9 cellular contexts compared by ENCODE assay signal in the genomic region with DNA sequence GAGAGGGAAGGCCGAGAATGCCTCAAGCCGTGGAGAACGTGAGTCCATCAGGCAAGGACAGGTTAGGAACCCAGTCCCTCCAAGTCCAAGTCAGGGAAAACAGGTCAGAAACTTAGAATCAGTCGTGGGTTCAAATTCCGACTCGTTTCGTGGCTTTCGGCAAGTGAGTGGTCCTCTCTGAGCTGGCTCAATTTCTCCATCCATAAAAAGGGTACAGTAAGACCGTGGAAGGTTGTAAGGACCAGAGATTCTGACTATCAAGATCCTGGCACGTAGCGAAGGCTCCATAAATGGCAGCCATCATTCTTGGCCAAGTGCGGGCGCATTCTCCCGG. TPM values are rescaled to one million over a fixed set of nuclear protein-coding genes. Genes with fewer than 3 reads are reported as not detected.
DNase-seq lines count a peak whose midpoint lies in the region; ATAC-seq, FAIRE-seq and TF ChIP-seq lines count a peak whose summit lies in the region.
"Had no signal": no experiment of that assay in that cellular context is flagged by ENCODE, and none has a peak within 500 bp of the region (broad histone marks: within the 10 kb centered on the region; RNA-seq: fewer than 3 reads in every experiment).

No MANE protein-coding gene starts in this region.

- no peak for FAIRE-seq in A549 (lab: Jason Lieb, UNC)
- FAIRE-seq: G401.6 had no signal

- TF ChIP-seq EP300 in A549 (IDR thresholded peaks at IDR 0.05): no peak

- H3K27ac ChIP-seq in A549 (peak overlapping the region; percentile 60 to 81; a peak in 5 of 6 replicates), HL-60 (replicated peaks) (no peak overlapping the region), muscle layer of duodenum (ENCODE audit: low read length) (no peak overlapping the region)

- POLR2A ChIA-PET in A549 (lab: Yijun Ruan, JAX): interaction anchor here (1.1 kb wide), 1 partner anchor 321 kb away, joined by 8 read pairs; the partner anchor contains the start of gene SIAH2

- no peak for TF ChIP-seq RAD21 in A549 (conservative IDR thresholded peaks at IDR 0.05 in 1 of 2, IDR thresholded peaks at IDR 0.05 in 1 of 2)

- H3K4me2 ChIP-seq in A549: peak overlapping the region; percentile 87

- H3K4me3 ChIP-seq in A549 (peak overlapping the region; percentile 70), HL-60 (replicated peaks; ENCODE audit: insufficient read depth, low read length) (peak overlapping the region; percentile 60), cardiac fibroblast (replicated peaks in 1 of 2; ENCODE audit: low read depth in 2 of 2, low read length in 2 of 2) (peak overlapping the region; percentile 46), muscle layer of duodenum (ENCODE audit: low read depth in 1 of 2, low read length in 2 of 2) (peak overlapping the region; percentile 60 to 94)

- CTCF ChIA-PET in A549 (lab: Yijun Ruan, JAX): interaction anchor here (1.0 to 3.0 kb wide), 7 partner anchors 9 to 297 kb away, joined by 3 to 12 read pairs (median 5); no protein-coding TSS in a partner anchor

- H3K9me3 ChIP-seq in A549 (no peaks in the 10 kb centered on the region), muscle layer of duodenum (ENCODE audit: control insufficient read depth in 1 of 2, low read length in 2 of 2) (no peaks in the 10 kb centered on the region)

- H3K27me3 ChIP-seq in HL-60 (ENCODE audit: insufficient read depth, poor library complexity, severe bottlenecking) (peaks cover 51% of the 10 kb centered on the region), muscle layer of duodenum (ENCODE audit: low read depth, low read length) (peaks cover 13% of the 10 kb centered on the region)

- no peaks in the 10 kb centered on the region for H3K36me3 ChIP-seq in muscle layer of duodenum (ENCODE audit: control insufficient read depth in 1 of 2, insufficient read depth in 2 of 2, low read length in 2 of 2)

- TF ChIP-seq POLR2A in A549 (IDR thresholded peaks at IDR 0.05; ENCODE audit: low read length) (no peak), GM18505 (IDR thresholded peaks at IDR 0.05; ENCODE audit: borderline replicate concordance, extremely low read depth, insufficient read depth, insufficient read length) (no peak)

- TF ChIP-seq CTCF in A549 (IDR thresholded peaks at IDR 0.05) (no peak), HL-60 (IDR thresholded peaks at IDR 0.05; ENCODE audit: insufficient read depth, low read length) (no peak), cardiac fibroblast (IDR thresholded peaks at IDR 0.05; ENCODE audit: low read depth, low read length) (no peak)

- H3K4me1 ChIP-seq in A549: no peaks in the 10 kb centered on the region
- peaks cover 0 to 21% of the 10 kb centered on the region in 2 donors for H3K4me1 ChIP-seq in muscle layer of duodenum (ENCODE audit: control insufficient read depth in 1 of 2, insufficient read depth in 2 of 2, low read length in 2 of 2)

- 58% methylated on average over 14 of the region's 14 CpGs for WGBS in A549 (ENCODE audit: missing lambda C conversion rate)

- DNase-seq in A549 (ENCODE audit: low read depth in 1 of 2, low spot score in 1 of 2) (no peak), HL-60 (ENCODE audit: low read depth in 1 of 2, low spot score in 1 of 2) (no peak), cardiac fibroblast (ENCODE audit: low read depth in 2 of 2) (no peak), AG20443 (ENCODE audit: low spot score) (no peak)
- DNase-seq in activated CD4-positive, CD25-positive, alpha-beta regulatory T cell treated with anti-CD3 and anti-CD28 coated beads, Interleukin-2, amount 50 U/mL, for 72 hours: no peak

- ATAC-seq in A549 (no peak; a peak in 1 of 6 replicates), HG03354 (IDR thresholded peaks at IDR 0.05; ENCODE audit: poor library complexity, severe bottlenecking, unreplicated experiment) (no peak), GM18505 (IDR thresholded peaks at IDR 0.05; ENCODE audit: unreplicated experiment) (no peak)

TF ChIP-seq in A549, 52 proteins besides CTCF, POLR2A, EP300 and RAD21:
- TF ChIP-seq BHLHE40 (IDR thresholded peaks at IDR 0.05; ENCODE audit: low read depth, low read length) (no peak), HEYL (CRISPR knock-in tag; IDR thresholded peaks at IDR 0.05) (no peak), HMGXB4 (CRISPR knock-in tag; IDR thresholded peaks at IDR 0.05; ENCODE audit: borderline replicate concordance) (no peak), RCOR1 (IDR thresholded peaks at IDR 0.05; ENCODE audit: low read depth, low read length) (no peak), ESRRA (IDR thresholded peaks at IDR 0.05; ENCODE audit: borderline replicate concordance, low read length) (no peak), TP53 (CRISPR knock-in tag; IDR thresholded peaks at IDR 0.05) (no peak), EHF (CRISPR knock-in tag; IDR thresholded peaks at IDR 0.05) (no peak), NPAS2 (CRISPR knock-in tag; IDR thresholded peaks at IDR 0.05; ENCODE audit: borderline replicate concordance) (no peak), JUN (IDR thresholded peaks at IDR 0.05) (no peak), FOXS1 (CRISPR knock-in tag; IDR thresholded peaks at IDR 0.05) (no peak), KDM1A (IDR thresholded peaks at IDR 0.05; ENCODE audit: low read depth) (no peak), MAZ (IDR thresholded peaks at IDR 0.05; ENCODE audit: borderline replicate concordance, low read depth, low read length) (no peak), CHD2 (IDR thresholded peaks at IDR 0.05; ENCODE audit: low read length, partially characterized antibody) (no peak), RARB (CRISPR knock-in tag; IDR thresholded peaks at IDR 0.05) (no peak), CBX8 (IDR thresholded peaks at IDR 0.05) (no peak), HES2 (IDR thresholded peaks at IDR 0.05) (no peak)
- TF ChIP-seq, protein P1, sequence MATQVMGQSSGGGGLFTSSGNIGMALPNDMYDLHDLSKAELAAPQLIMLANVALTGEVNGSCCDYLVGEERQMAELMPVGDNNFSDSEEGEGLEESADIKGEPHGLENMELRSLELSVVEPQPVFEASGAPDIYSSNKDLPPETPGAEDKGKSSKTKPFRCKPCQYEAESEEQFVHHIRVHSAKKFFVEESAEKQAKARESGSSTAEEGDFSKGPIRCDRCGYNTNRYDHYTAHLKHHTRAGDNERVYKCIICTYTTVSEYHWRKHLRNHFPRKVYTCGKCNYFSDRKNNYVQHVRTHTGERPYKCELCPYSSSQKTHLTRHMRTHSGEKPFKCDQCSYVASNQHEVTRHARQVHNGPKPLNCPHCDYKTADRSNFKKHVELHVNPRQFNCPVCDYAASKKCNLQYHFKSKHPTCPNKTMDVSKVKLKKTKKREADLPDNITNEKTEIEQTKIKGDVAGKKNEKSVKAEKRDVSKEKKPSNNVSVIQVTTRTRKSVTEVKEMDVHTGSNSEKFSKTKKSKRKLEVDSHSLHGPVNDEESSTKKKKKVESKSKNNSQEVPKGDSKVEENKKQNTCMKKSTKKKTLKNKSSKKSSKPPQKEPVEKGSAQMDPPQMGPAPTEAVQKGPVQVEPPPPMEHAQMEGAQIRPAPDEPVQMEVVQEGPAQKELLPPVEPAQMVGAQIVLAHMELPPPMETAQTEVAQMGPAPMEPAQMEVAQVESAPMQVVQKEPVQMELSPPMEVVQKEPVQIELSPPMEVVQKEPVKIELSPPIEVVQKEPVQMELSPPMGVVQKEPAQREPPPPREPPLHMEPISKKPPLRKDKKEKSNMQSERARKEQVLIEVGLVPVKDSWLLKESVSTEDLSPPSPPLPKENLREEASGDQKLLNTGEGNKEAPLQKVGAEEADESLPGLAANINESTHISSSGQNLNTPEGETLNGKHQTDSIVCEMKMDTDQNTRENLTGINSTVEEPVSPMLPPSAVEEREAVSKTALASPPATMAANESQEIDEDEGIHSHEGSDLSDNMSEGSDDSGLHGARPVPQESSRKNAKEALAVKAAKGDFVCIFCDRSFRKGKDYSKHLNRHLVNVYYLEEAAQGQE (IDR thresholded peaks at IDR 0.05): no peak
- TF ChIP-seq, protein P2, sequence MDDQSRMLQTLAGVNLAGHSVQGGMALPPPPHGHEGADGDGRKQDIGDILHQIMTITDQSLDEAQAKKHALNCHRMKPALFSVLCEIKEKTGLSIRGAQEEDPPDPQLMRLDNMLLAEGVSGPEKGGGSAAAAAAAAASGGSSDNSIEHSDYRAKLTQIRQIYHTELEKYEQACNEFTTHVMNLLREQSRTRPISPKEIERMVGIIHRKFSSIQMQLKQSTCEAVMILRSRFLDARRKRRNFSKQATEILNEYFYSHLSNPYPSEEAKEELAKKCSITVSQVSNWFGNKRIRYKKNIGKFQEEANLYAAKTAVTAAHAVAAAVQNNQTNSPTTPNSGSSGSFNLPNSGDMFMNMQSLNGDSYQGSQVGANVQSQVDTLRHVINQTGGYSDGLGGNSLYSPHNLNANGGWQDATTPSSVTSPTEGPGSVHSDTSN (IDR thresholded peaks at IDR 0.05): no peak

RNA-seq across cellular contexts. Expression of gene MED12L, which starts 0.6 kb away (rescaled TPM):
- polyA plus RNA-seq in A549 (2011; rRNA removed) (0.63 and 0.66 TPM in 2 replicates), A549 (2017; fragmentation: RNase III; extraction: RNeasy Plus Mini Kit Qiagen cat#74134 plus additional on column Dnase treatment) (0.32 to 0.40 TPM (median 0.37 TPM) in 3 replicates)
- 0.19 and 0.29 TPM in 2 replicates for polyA plus RNA-seq in A549 (2012; cell fraction: cytosol; rRNA removed)
- polyA plus RNA-seq in A549 (2012; cell fraction: nucleus; rRNA removed): 0.28 and 0.40 TPM in 2 replicates
- polyA minus RNA-seq in A549 (2011; rRNA and poly(A)+ RNA removed): 2.4 and 3.5 TPM in 2 replicates

Comparison
In these comparisons a context has a peak if more than half of its experiments do, and no peak if none do; other contexts are left out.
1. H3K27ac ChIP-seq: peak in A549 (2 of 2); none in HL-60 (single experiment) and muscle layer of duodenum (single experiment).
2. Peak in every context shown above with its lines, with median percentiles within 50 percentile points of each other: H3K4me3 ChIP-seq.